Comparison of ENCODE assay signal across 16 cellular contexts in genomic region chr14:65026526-65026925, GRCh38.
"Had no signal": no experiment of that assay in that cellular context is flagged by ENCODE, and none has a peak within 500 bp of the region (broad histone marks: within the 10 kb centered on the region; RNA-seq: fewer than 3 reads in every experiment).

No MANE protein-coding gene starts in this region.

- H3K27ac ChIP-seq: body of pancreas, neural progenitor cell, right lobe of liver had no signal

- H3K4me3 ChIP-seq: body of pancreas, neural progenitor cell, right lobe of liver, tibial nerve had no signal

- H3K9ac ChIP-seq: neural progenitor cell had no signal

- H3K9me3 ChIP-seq: right lobe of liver, tibial nerve had no signal

- DNase-seq: activated CD4-positive, alpha-beta T cell treated with anti-CD3 and anti-CD28 coated beads for 36 hours; activated CD8-positive, alpha-beta T cell treated with anti-CD3 and anti-CD28 coated beads for 36 hours; activated naive CD4-positive, alpha-beta T cell treated with anti-CD3 and anti-CD28 coated beads for 36 hours; activated T-cell treated with anti-CD3 and anti-CD28 coated beads, Interleukin-2, amount 50 U/mL, for 1 hour; body of pancreas; caudate nucleus; effector memory CD8-positive, alpha-beta T cell; immature natural killer cell; left ventricle myocardium superior; stimulated activated CD4-positive, alpha-beta T cell treated with anti-CD3 and anti-CD28 coated beads, Interleukin-4, amount 100 ng/mL, for 4 hours; stimulated activated naive CD4-positive, alpha-beta T cell; substantia nigra; T-helper 2 cell had no signal

- H3K4me1 ChIP-seq: body of pancreas, neural progenitor cell, tibial nerve had no signal

- H3K36me3 ChIP-seq: neural progenitor cell had no signal

- H3K27me3 ChIP-seq: body of pancreas, neural progenitor cell, right lobe of liver, tibial nerve had no signal
